In genomic region chr1:19015476-19015875, GRCh38 we compare ENCODE assay signal across 18 cellular contexts. TPM values are rescaled to one million over a fixed set of nuclear protein-coding genes. Genes with fewer than 3 reads are reported as not detected.
DNase-seq lines count a peak whose midpoint lies in the region; ATAC-seq and TF ChIP-seq lines count a peak whose summit lies in the region.
"Had no signal": no experiment of that assay in that cellular context is flagged by ENCODE, and none has a peak within 500 bp of the region (broad histone marks: within the 10 kb centered on the region; RNA-seq: fewer than 3 reads in every experiment).

No MANE protein-coding gene starts in this region.

- H3K79me2 ChIP-seq in Loucy (ENCODE audit: insufficient read depth, low read length) = no peaks in the 10 kb centered on the region

- H3K4me1 ChIP-seq in HEK293 (ENCODE audit: control insufficient read depth, insufficient read depth, low read length) (peaks cover 2% of the 10 kb centered on the region; the same call in 1 of the 2 replicates), Loucy (ENCODE audit: insufficient read depth, low read length, poor library complexity, severe bottlenecking) (peaks cover 45% of the 10 kb centered on the region)

- POLR2A ChIA-PET in HEK293 (lab: Yijun Ruan, JAX) = no interaction called here

- CTCF ChIA-PET in HEK293 (lab: Yijun Ruan, JAX) = interaction anchor here (0.6 to 4.0 kb wide), 2 partner anchors 17 to 102 kb away, joined by 3 to 11 read pairs; no protein-coding TSS in a partner anchor

- H3K9ac ChIP-seq in Loucy (ENCODE audit: low read depth, low read length, poor library complexity, severe bottlenecking) = peak overlapping the region; percentile 37
- H3K9ac ChIP-seq: BLaER1 had no signal

- H3K9me3 ChIP-seq in HEK293 (ENCODE audit: control insufficient read depth, insufficient read depth, low read depth, low read length) (no peaks in the 10 kb centered on the region), Loucy (ENCODE audit: insufficient read depth, low read depth, low read length) (no peaks in the 10 kb centered on the region)
- H3K9me3 ChIP-seq: BLaER1, Caco-2 had no signal

- no peaks in the 10 kb centered on the region for H3K9me3 Mint-ChIP-seq in type B pancreatic cell
- H3K9me3 Mint-ChIP-seq: CD8-positive, alpha-beta T cell had no signal

- H3K9me2 ChIP-seq in Loucy (replicated peaks; ENCODE audit: low read depth, low read length) = no peaks in the 10 kb centered on the region

- H3K27me3 ChIP-seq in Loucy (ENCODE audit: insufficient read depth, low read length, poor library complexity, severe bottlenecking) = no peaks in the 10 kb centered on the region
- H3K27me3 ChIP-seq: BLaER1 had no signal

- no peak overlapping the region for H3K27ac ChIP-seq in HEK293 (ENCODE audit: extremely low read depth, low read depth, low read length)
- H3K27ac ChIP-seq: BLaER1, C4-2B had no signal

- DNase-seq in left lobe of liver (ENCODE audit: low spot score) (peak; percentile 19), type B pancreatic cell (ENCODE audit: extremely low spot score, unreplicated experiment) (peak; percentile 11), cortex of kidney (lab: John Stamatoyannopoulos, UW) (no peak), AG20443 (ENCODE audit: low spot score) (no peak), HuH-7.5 (ENCODE audit: low spot score) (no peak)
- DNase-seq: Caco-2; CD4-positive, CD25-positive, alpha-beta regulatory T cell; DMS153; DND-41; GOT3; H7; HCEC 1CT had no signal

- TF ChIP-seq CTCF in HEK293 (tag by site-specific recombination; IDR thresholded peaks at IDR 0.05) = no peak
- no peak for TF ChIP-seq CTCF in Loucy (conservative IDR thresholded peaks at IDR 0.05; ENCODE audit: low read length)
- TF ChIP-seq CTCF in type B pancreatic cell (conservative IDR thresholded peaks at IDR 0.05) = no peak

- peaks cover 26% of the 10 kb centered on the region for H3K4me1 Mint-ChIP-seq in type B pancreatic cell (ENCODE audit: unreplicated experiment)

- ATAC-seq in left lobe of liver = no peak
- ATAC-seq: CD8-positive, alpha-beta T cell had no signal

- H3K4me3 ChIP-seq in HEK293 (ENCODE audit: low read depth, low read length) (no peak overlapping the region), Loucy (ENCODE audit: low read length, poor library complexity, severe bottlenecking) (no peak overlapping the region)
- H3K4me3 ChIP-seq: BLaER1 had no signal

- H3K27me3 Mint-ChIP-seq in type B pancreatic cell = no peaks in the 10 kb centered on the region

- H3K4me3 Mint-ChIP-seq in type B pancreatic cell = no peak overlapping the region
- H3K4me3 Mint-ChIP-seq: B cell; CD4-positive, CD25-positive, alpha-beta regulatory T cell; CD8-positive, alpha-beta T cell had no signal

- H3K27ac Mint-ChIP-seq in type B pancreatic cell = no peak overlapping the region
- H3K27ac Mint-ChIP-seq: B cell; CD4-positive, CD25-positive, alpha-beta regulatory T cell; CD8-positive, alpha-beta T cell had no signal

- no peaks in the 10 kb centered on the region for H4K20me1 ChIP-seq in Loucy (ENCODE audit: insufficient read depth, low read length, poor library complexity, severe bottlenecking)
- H4K20me1 ChIP-seq: BLaER1 had no signal

- H3K36me3 ChIP-seq in HEK293 (ENCODE audit: control insufficient read depth in 2 of 2, insufficient read depth in 1 of 2, low read length in 2 of 2) (no peaks in the 10 kb centered on the region), Loucy (ENCODE audit: insufficient read depth, low read length) (no peaks in the 10 kb centered on the region)
- H3K36me3 ChIP-seq: BLaER1 had no signal

- H3K4me2 ChIP-seq in Loucy (ENCODE audit: low read depth, low read length, poor library complexity, severe bottlenecking) = no peak overlapping the region

- no peak overlapping the region for H2AFZ ChIP-seq in Loucy (ENCODE audit: low read length)

- H3F3A ChIP-seq in Loucy (ENCODE audit: low read depth) = 0 out of 2 replicates have a peak, but pooled peaks cover 4% of the 10 kb centered on the region

- no peaks in the 10 kb centered on the region for H3K36me3 Mint-ChIP-seq in type B pancreatic cell
- H3K36me3 Mint-ChIP-seq: CD4-positive, CD25-positive, alpha-beta regulatory T cell; CD8-positive, alpha-beta T cell had no signal

TF ChIP-seq in HEK293, 187 proteins besides CTCF, POLR2A, EP300 and RAD21:
- TF ChIP-seq, protein P1, sequence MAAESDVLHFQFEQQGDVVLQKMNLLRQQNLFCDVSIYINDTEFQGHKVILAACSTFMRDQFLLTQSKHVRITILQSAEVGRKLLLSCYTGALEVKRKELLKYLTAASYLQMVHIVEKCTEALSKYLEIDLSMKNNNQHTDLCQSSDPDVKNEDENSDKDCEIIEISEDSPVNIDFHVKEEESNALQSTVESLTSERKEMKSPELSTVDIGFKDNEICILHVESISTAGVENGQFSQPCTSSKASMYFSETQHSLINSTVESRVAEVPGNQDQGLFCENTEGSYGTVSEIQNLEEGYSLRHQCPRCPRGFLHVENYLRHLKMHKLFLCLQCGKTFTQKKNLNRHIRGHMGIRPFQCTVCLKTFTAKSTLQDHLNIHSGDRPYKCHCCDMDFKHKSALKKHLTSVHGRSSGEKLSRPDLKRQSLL (tag by site-specific recombination; IDR thresholded peaks at IDR 0.05) = no peak
- TF ChIP-seq, protein P2, sequence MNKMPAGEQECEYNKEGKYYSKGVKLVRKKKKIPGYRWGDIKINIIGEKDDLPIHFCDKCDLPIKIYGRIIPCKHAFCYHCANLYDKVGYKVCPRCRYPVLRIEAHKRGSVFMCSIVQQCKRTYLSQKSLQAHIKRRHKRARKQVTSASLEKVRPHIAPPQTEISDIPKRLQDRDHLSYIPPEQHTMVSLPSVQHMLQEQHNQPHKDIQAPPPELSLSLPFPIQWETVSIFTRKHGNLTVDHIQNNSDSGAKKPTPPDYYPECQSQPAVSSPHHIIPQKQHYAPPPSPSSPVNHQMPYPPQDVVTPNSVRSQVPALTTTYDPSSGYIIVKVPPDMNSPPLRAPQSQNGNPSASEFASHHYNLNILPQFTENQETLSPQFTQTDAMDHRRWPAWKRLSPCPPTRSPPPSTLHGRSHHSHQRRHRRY (tag by site-specific recombination; IDR thresholded peaks at IDR 0.05) = no peak
- TF ChIP-seq, protein P3, sequence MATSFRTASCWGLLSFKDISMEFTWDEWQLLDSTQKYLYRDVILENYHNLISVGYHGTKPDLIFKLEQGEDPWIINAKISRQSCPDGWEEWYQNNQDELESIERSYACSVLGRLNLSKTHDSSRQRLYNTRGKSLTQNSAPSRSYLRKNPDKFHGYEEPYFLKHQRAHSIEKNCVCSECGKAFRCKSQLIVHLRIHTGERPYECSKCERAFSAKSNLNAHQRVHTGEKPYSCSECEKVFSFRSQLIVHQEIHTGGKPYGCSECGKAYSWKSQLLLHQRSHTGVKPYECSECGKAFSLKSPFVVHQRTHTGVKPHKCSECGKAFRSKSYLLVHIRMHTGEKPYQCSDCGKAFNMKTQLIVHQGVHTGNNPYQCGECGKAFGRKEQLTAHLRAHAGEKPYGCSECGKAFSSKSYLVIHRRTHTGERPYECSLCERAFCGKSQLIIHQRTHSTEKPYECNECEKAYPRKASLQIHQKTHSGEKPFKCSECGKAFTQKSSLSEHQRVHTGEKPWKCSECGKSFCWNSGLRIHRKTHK (tag by site-specific recombination; IDR thresholded peaks at IDR 0.05) = no peak
- TF ChIP-seq ZFP69B (tag by site-specific recombination; IDR thresholded peaks at IDR 0.05) (no peak), ZEB2 (tag by site-specific recombination; IDR thresholded peaks at IDR 0.05) (no peak), ZNF623 (tag by site-specific recombination; IDR thresholded peaks at IDR 0.05) (no peak), ZNF157 (tag by site-specific recombination; IDR thresholded peaks at IDR 0.05) (no peak), ZNF561 (tag by site-specific recombination; IDR thresholded peaks at IDR 0.05; ENCODE audit: borderline replicate concordance) (no peak), ZBTB49 (tag by site-specific recombination; IDR thresholded peaks at IDR 0.05; ENCODE audit: low read depth) (no peak), ZBTB17 (tag by site-specific recombination; IDR thresholded peaks at IDR 0.05) (no peak), EGR2 (tag by site-specific recombination; IDR thresholded peaks at IDR 0.05; ENCODE audit: low read depth) (peak; percentile 68), ZNF585B (tag by site-specific recombination; IDR thresholded peaks at IDR 0.05) (no peak), ZNF776 (tag by site-specific recombination; IDR thresholded peaks at IDR 0.05; ENCODE audit: borderline replicate concordance) (no peak), GFI1B (tag by site-specific recombination; IDR thresholded peaks at IDR 0.05) (no peak), ZFHX2 (tag by site-specific recombination; conservative IDR thresholded peaks at IDR 0.05) (peak; percentile 72), FEZF1 (tag by site-specific recombination; IDR thresholded peaks at IDR 0.05) (no peak)

RNA-seq across cellular contexts. Expression of gene IFFO2, which starts 59.0 kb away (rescaled TPM):
- total RNA-seq in left lobe of liver (4.1 TPM), type B pancreatic cell (ENCODE audit: low replicate concordance) (11.3 and 14.7 TPM in 2 replicates)

Comparison
In these comparisons a context has a peak if more than half of its experiments do, and no peak if none do; other contexts are left out.
1. DNase-seq: peak in left lobe of liver (single experiment) and type B pancreatic cell (single experiment); none in cortex of kidney (single experiment), AG20443 (single experiment) and HuH-7.5 (single experiment).